ENCODE assay signal across 1 cellular context in genomic region chr15:95972136-95972553, GRCh38.
TF ChIP-seq lines count a peak whose summit lies in the region.

No MANE protein-coding gene starts in this region.

TF ChIP-seq in IMR-90, 13 proteins besides CTCF, POLR2A, EP300 and RAD21:
- TF ChIP-seq RFX5 (IDR thresholded peaks at IDR 0.05; ENCODE audit: low read depth, low read length) = no peak
- peak; percentile 16; the same call in 1 of the 2 replicates for TF ChIP-seq FOS (IDR thresholded peaks at IDR 0.05; ENCODE audit: low read depth, low read length)
- 0 out of 2 replicates have a peak, but pooled peaks have one; percentile 0 for TF ChIP-seq CEBPB (IDR thresholded peaks at IDR 0.05; ENCODE audit: low read depth, low read length)
